9 cellular contexts compared by ENCODE assay signal in genomic region chr12:124909831-124910560, GRCh38. TPM values are rescaled to one million over a fixed set of nuclear protein-coding genes. Genes with fewer than 3 reads are reported as not detected.
DNase-seq lines count a peak whose midpoint lies in the region; ATAC-seq, FAIRE-seq and TF ChIP-seq lines count a peak whose summit lies in the region.
"Had no signal": no experiment of that assay in that cellular context is flagged by ENCODE, and none has a peak within 500 bp of the region (broad histone marks: within the 10 kb centered on the region; RNA-seq: fewer than 3 reads in every experiment).

No MANE protein-coding gene starts in this region.

- H3K4me1 ChIP-seq in HepG2 (ENCODE audit: insufficient read depth, low read length) (peaks cover 44% of the 10 kb centered on the region), tibial artery (peaks cover 0 to 39% (median 22%) of the 10 kb centered on the region in 4 donors)

- DNase-seq in activated naive CD4-positive, alpha-beta T cell treated with anti-CD3 and anti-CD28 coated beads for 36 hours, result no peak
- no peak for DNase-seq in activated naive CD4-positive, alpha-beta T cell treated with Interleukin-2 at 50 U/mL for 16 hours
- DNase-seq in amniotic epithelial cell (ENCODE audit: low read depth), result peak; percentile 31
- DNase-seq in HepG2 (ENCODE audit: low spot score), result no peak
- DNase-seq in tibial artery, result no peak
- no peak for DNase-seq in ecto neural progenitor cell (ENCODE audit: low spot score)
- no peak for DNase-seq in NCI-H128 (lab: John Stamatoyannopoulos, UW; ENCODE audit: unreplicated experiment)
- DNase-seq: T1000 had no signal

- ATAC-seq in HepG2 (peak; percentile 26), HG03025 (IDR thresholded peaks at IDR 0.05; ENCODE audit: low FRiP score, unreplicated experiment) (no peak)

- H3K36me3 ChIP-seq in HepG2 (replicated peaks in 1 of 2; ENCODE audit: control insufficient read depth in 1 of 2, insufficient read depth in 2 of 2, low read length in 2 of 2) (peaks cover 4 to 26% of the 10 kb centered on the region in 2 experiments), tibial artery (peaks cover 30 to 36% (median 33%) of the 10 kb centered on the region in 3 donors)

- TF ChIP-seq EP300 in HepG2 (IDR thresholded peaks at IDR 0.05; ENCODE audit: low read depth in 2 of 2, low read length in 2 of 2) (no peak), HepG2 (CRISPR knock-in tag; IDR thresholded peaks at IDR 0.05; ENCODE audit: borderline replicate concordance) (no peak)

- peak overlapping the region; percentile 14 for H3K27ac ChIP-seq in HepG2 (ENCODE audit: extremely low read length, insufficient read depth, low read length)
- H3K27ac ChIP-seq in tibial artery, result peak overlapping the region; percentile 45 to 57

- H3K27me3 ChIP-seq in HepG2 (ENCODE audit: control insufficient read depth in 1 of 2, insufficient read depth in 2 of 2, low read length in 2 of 2), result no peaks in the 10 kb centered on the region; a peak in 1 of 5 replicates
- no peaks in the 10 kb centered on the region for H3K27me3 ChIP-seq in tibial artery

- H3K9ac ChIP-seq in HepG2 (ENCODE audit: insufficient read depth, low read depth, low read length), result no peak overlapping the region

- H3K4me2 ChIP-seq in HepG2 (ENCODE audit: low read depth, low read length), result peak overlapping the region; percentile 81

- peaks cover 37% of the 10 kb centered on the region for H3K4me1 Mint-ChIP-seq in activated naive CD4-positive, alpha-beta T cell treated with anti-CD3 and anti-CD28 coated beads for 36 hours (ENCODE audit: low read depth)

- in situ Hi-C loops in HepG2 (cut with HindIII; ENCODE audit: extremely low pct_ligation_motif_present, low pct_unique_long_range_greater_than_20kb), result no loop called here

- H3K9me3 Mint-ChIP-seq in activated naive CD4-positive, alpha-beta T cell treated with anti-CD3 and anti-CD28 coated beads for 36 hours, result no peaks in the 10 kb centered on the region

- intact Hi-C loops in activated naive CD4-positive, alpha-beta T cell treated with anti-CD3 and anti-CD28 coated beads for 36 hours (cut with micrococcal nuclease), result no loop called here
- intact Hi-C loops in HepG2 (cut with micrococcal nuclease; ENCODE audit: unreplicated experiment) (loop anchor here (5.0 kb wide), 2 partner anchors 88 to 133 kb away; no protein-coding TSS in a partner anchor), tibial artery (cut with DNase I; ENCODE audit: low total_unique reads) (loop anchor here (5.0 kb wide), 1 partner anchor 32 kb away; no protein-coding TSS in a partner anchor)

- no peak for TF ChIP-seq CTCF in HepG2 (CRISPR knock-in tag; IDR thresholded peaks at IDR 0.05)
- TF ChIP-seq CTCF in tibial artery (IDR thresholded peaks at IDR 0.05), result no peak

- no peak for FAIRE-seq in HepG2 (lab: Jason Lieb, UNC)

- peak; percentile 4; the same call in 1 of the 2 replicates for TF ChIP-seq RAD21 in HepG2 (CRISPR knock-in tag; IDR thresholded peaks at IDR 0.05)

- POLR2A ChIA-PET in HepG2 (lab: Yijun Ruan, JAX), result interaction anchor here (0.8 to 6.8 kb wide), 11 partner anchors 8 to 81 kb away, joined by 3 to 64 read pairs (median 5); no protein-coding TSS in a partner anchor

- peaks cover 6% of the 10 kb centered on the region for H3K27me3 Mint-ChIP-seq in activated naive CD4-positive, alpha-beta T cell treated with anti-CD3 and anti-CD28 coated beads for 36 hours (ENCODE audit: low read depth)

- WGBS in HepG2 (ENCODE audit: low lambda C conversion rate), result 29% methylated on average over 8 of the region's 8 CpGs

- H3K4me3 Mint-ChIP-seq in activated naive CD4-positive, alpha-beta T cell treated with anti-CD3 and anti-CD28 coated beads for 36 hours, result no peak overlapping the region

- H2AFZ ChIP-seq in HepG2 (ENCODE audit: low read length), result no peak overlapping the region

- no peaks in the 10 kb centered on the region for H3K9me3 ChIP-seq in HepG2 (ENCODE audit: low read length)
- H3K9me3 ChIP-seq in tibial artery, result peaks cover 0 to 5% (median 0%) of the 10 kb centered on the region in 3 donors

- peaks cover 48% of the 10 kb centered on the region for H3K79me2 ChIP-seq in HepG2 (ENCODE audit: insufficient read depth, low read length)

- peak overlapping the region; percentile 42 for H3K27ac Mint-ChIP-seq in activated naive CD4-positive, alpha-beta T cell treated with anti-CD3 and anti-CD28 coated beads for 36 hours

- H4K20me1 ChIP-seq in HepG2 (ENCODE audit: insufficient read depth, low read length), result peaks cover 42% of the 10 kb centered on the region

- H3K4me3 ChIP-seq in HepG2 (replicated peaks in 1 of 3; ENCODE audit: insufficient read depth in 1 of 3, low read depth in 2 of 3, low read length in 3 of 3) (peak overlapping the region in 1 of 3 experiments; percentile 43; a peak in 3 of 6 replicates), tibial artery (peak overlapping the region; percentile 36 to 44)

- peaks cover 37% of the 10 kb centered on the region for H3K36me3 Mint-ChIP-seq in activated naive CD4-positive, alpha-beta T cell treated with anti-CD3 and anti-CD28 coated beads for 36 hours (ENCODE audit: low read depth)

- peak; percentile 69 to 75; a peak in 3 of 4 replicates for TF ChIP-seq POLR2A in HepG2 (IDR thresholded peaks at IDR 0.05; ENCODE audit: insufficient read depth in 1 of 2, low read depth in 2 of 2, low read length in 2 of 2)

- BruUV-seq in HepG2 (replicated peaks; lab: Mats Ljungman, UMichigan), result no TSS peak

- CTCF ChIA-PET in activated naive CD4-positive, alpha-beta T cell treated with anti-CD3 and anti-CD28 coated beads for 36 hours (lab: Charles Lee), result interaction anchor here (2.0 to 2.8 kb wide), 2 partner anchors 28 to 30 kb away, joined by 4 to 21 read pairs; no protein-coding TSS in a partner anchor
- CTCF ChIA-PET in HepG2 (lab: Yijun Ruan, JAX; ENCODE audit: low intra/inter-chr PET ratio, low total read pairs), result no interaction called here

TF ChIP-seq in HepG2, 621 proteins besides CTCF, POLR2A, EP300 and RAD21 (continues in another document):
- TF ChIP-seq ZNF761 (CRISPR knock-in tag; conservative IDR thresholded peaks at IDR 0.05), result 0 out of 2 replicates have a peak, but pooled peaks have one; percentile 37
- peak; percentile 6; the same call in 1 of the 2 replicates for TF ChIP-seq MED1 (CRISPR knock-in tag; IDR thresholded peaks at IDR 0.05)
- no peak for TF ChIP-seq MTF1 (CRISPR knock-in tag; IDR thresholded peaks at IDR 0.05)
- TF ChIP-seq NFIC (IDR thresholded peaks at IDR 0.05; ENCODE audit: low read length), result peak; percentile 30
- peak; percentile 55 for TF ChIP-seq AGO1 (IDR thresholded peaks at IDR 0.05; ENCODE audit: low read depth, low read length, poor library complexity, severe bottlenecking)

RNA-seq across cellular contexts. Expression of gene UBC, which starts 4.5 kb away (rescaled TPM):
- total RNA-seq in activated naive CD4-positive, alpha-beta T cell treated with anti-CD3 and anti-CD28 coated beads for 36 hours, result 1,000 to 10,000 TPM; 1,036 to 1,066 TPM
- 805 and 1,167 TPM in 2 replicates for total RNA-seq in HepG2 (2016; rRNA removed; fragmentation: Illumina TruSeq; extraction: Trizol)
- total RNA-seq in HepG2 (2016; cell fraction: cytosol; rRNA removed; fragmentation: Illumina TruSeq; extraction: Trizol; ENCODE audit: low read depth), result 330 and 384 TPM in 2 replicates
- 802 and 1,160 TPM in 2 replicates for total RNA-seq in HepG2 (2016; cell fraction: insoluble cytoplasmic fraction; rRNA removed; fragmentation: Illumina TruSeq; extraction: Trizol)
- 388 and 438 TPM in 2 replicates for total RNA-seq in HepG2 (2016; cell fraction: membrane; rRNA removed; fragmentation: Illumina TruSeq; extraction: Trizol)
- 473 and 495 TPM in 2 replicates for total RNA-seq in HepG2 (2016; cell fraction: nucleus; rRNA removed; fragmentation: Illumina TruSeq; extraction: Trizol)
- 1,432 and 1,529 TPM in 2 replicates for polyA plus RNA-seq in HepG2 (2011; rRNA removed)
- 1,350 and 1,708 TPM in 2 replicates for polyA plus RNA-seq in HepG2 (2011; cell fraction: cytosol; rRNA removed)
- 541 and 721 TPM in 2 replicates for polyA plus RNA-seq in HepG2 (2011; cell fraction: nucleus; rRNA removed)
- 920 and 1,315 TPM in 2 replicates for polyA plus RNA-seq in HepG2 (2012)
- polyA plus RNA-seq in HepG2 (2016; cell fraction: cytosol; fragmentation: Illumina TruSeq; extraction: Trizol; ENCODE audit: low read depth), result 299 and 343 TPM in 2 replicates
- polyA plus RNA-seq in HepG2 (2016; cell fraction: insoluble cytoplasmic fraction; fragmentation: Illumina TruSeq; extraction: Trizol; ENCODE audit: low read depth), result 1,055 and 1,063 TPM in 2 replicates
- 279 and 340 TPM in 2 replicates for polyA plus RNA-seq in HepG2 (2016; cell fraction: membrane; fragmentation: Illumina TruSeq; extraction: Trizol; ENCODE audit: low read depth)
- 688 and 691 TPM in 2 replicates for polyA plus RNA-seq in HepG2 (2016; cell fraction: nucleus; fragmentation: Illumina TruSeq; extraction: Trizol; ENCODE audit: insufficient read depth, low read depth)
- 531 and 665 TPM in 2 replicates for polyA minus RNA-seq in HepG2 (2011; rRNA and poly(A)+ RNA removed; ENCODE audit: low replicate concordance)
- polyA minus RNA-seq in HepG2 (2011; cell fraction: cytosol; rRNA and poly(A)+ RNA removed), result 412 and 617 TPM in 2 replicates
- 99.5 and 162 TPM in 2 replicates for polyA minus RNA-seq in HepG2 (2011; cell fraction: nucleus; rRNA and poly(A)+ RNA removed)

RNA-seq across cellular contexts. Expression of gene SCARB1, which starts 46.3 kb away (rescaled TPM):
- 10 to 100 TPM; 18.2 to 18.3 TPM for total RNA-seq in activated naive CD4-positive, alpha-beta T cell treated with anti-CD3 and anti-CD28 coated beads for 36 hours
- total RNA-seq in HepG2 (2016; rRNA removed; fragmentation: Illumina TruSeq; extraction: Trizol), result 33.2 and 63.4 TPM in 2 replicates
- total RNA-seq in HepG2 (2016; cell fraction: cytosol; rRNA removed; fragmentation: Illumina TruSeq; extraction: Trizol; ENCODE audit: low read depth), result 10.1 and 11.6 TPM in 2 replicates
- total RNA-seq in HepG2 (2016; cell fraction: insoluble cytoplasmic fraction; rRNA removed; fragmentation: Illumina TruSeq; extraction: Trizol), result 24.7 and 65.3 TPM in 2 replicates
- total RNA-seq in HepG2 (2016; cell fraction: membrane; rRNA removed; fragmentation: Illumina TruSeq; extraction: Trizol), result 32.7 and 33.2 TPM in 2 replicates
- total RNA-seq in HepG2 (2016; cell fraction: nucleus; rRNA removed; fragmentation: Illumina TruSeq; extraction: Trizol), result 82.8 and 99.0 TPM in 2 replicates
- 160 and 189 TPM in 2 replicates for polyA plus RNA-seq in HepG2 (2011; rRNA removed)
- polyA plus RNA-seq in HepG2 (2011; cell fraction: cytosol; rRNA removed), result 208 and 213 TPM in 2 replicates
- polyA plus RNA-seq in HepG2 (2011; cell fraction: nucleus; rRNA removed), result 869 and 1,053 TPM in 2 replicates
- 214 and 253 TPM in 2 replicates for polyA plus RNA-seq in HepG2 (2012)
- polyA plus RNA-seq in HepG2 (2016; cell fraction: cytosol; fragmentation: Illumina TruSeq; extraction: Trizol; ENCODE audit: low read depth), result 18.1 and 20.1 TPM in 2 replicates
- 42.8 and 60.7 TPM in 2 replicates for polyA plus RNA-seq in HepG2 (2016; cell fraction: insoluble cytoplasmic fraction; fragmentation: Illumina TruSeq; extraction: Trizol; ENCODE audit: low read depth)
- 42.2 and 44.0 TPM in 2 replicates for polyA plus RNA-seq in HepG2 (2016; cell fraction: membrane; fragmentation: Illumina TruSeq; extraction: Trizol; ENCODE audit: low read depth)
- polyA plus RNA-seq in HepG2 (2016; cell fraction: nucleus; fragmentation: Illumina TruSeq; extraction: Trizol; ENCODE audit: insufficient read depth, low read depth), result 235 and 236 TPM in 2 replicates
- 104 and 367 TPM in 2 replicates for polyA minus RNA-seq in HepG2 (2011; rRNA and poly(A)+ RNA removed; ENCODE audit: low replicate concordance)
- 143 and 183 TPM in 2 replicates for polyA minus RNA-seq in HepG2 (2011; cell fraction: cytosol; rRNA and poly(A)+ RNA removed)
- polyA minus RNA-seq in HepG2 (2011; cell fraction: nucleus; rRNA and poly(A)+ RNA removed), result 104 and 119 TPM in 2 replicates
